9 cellular contexts compared by ENCODE assay signal in genomic region chr2:85851253-85851955, GRCh38. TPM values are rescaled to one million over a fixed set of nuclear protein-coding genes. Genes with fewer than 3 reads are reported as not detected.
DNase-seq lines count a peak whose midpoint lies in the region; ATAC-seq and TF ChIP-seq lines count a peak whose summit lies in the region.
"Had no signal": no experiment of that assay in that cellular context is flagged by ENCODE, and none has a peak within 500 bp of the region (broad histone marks: within the 10 kb centered on the region; RNA-seq: fewer than 3 reads in every experiment).

No MANE protein-coding gene starts in this region.

- peak; percentile 42 to 51 for ATAC-seq in left cardiac atrium
- peak in 1 of 2 donors; percentile 32 for ATAC-seq in stimulated activated naive B cell treated with anti-CD40 and anti-IgM and Interleukin-4, amounts not matched to agents 10 μg/mL and 1 μg/mL and 100 μg/mL, for 72 hours (replicated peaks)
- ATAC-seq in GM18519 (IDR thresholded peaks at IDR 0.05; ENCODE audit: low FRiP score, unreplicated experiment) = no peak

- H3K9me3 Mint-ChIP-seq in HFFc6 = no peaks in the 10 kb centered on the region
- peaks cover 14 to 20% of the 10 kb centered on the region in 2 donors for H3K9me3 Mint-ChIP-seq in stimulated activated naive B cell treated with anti-CD40 and anti-IgM and Interleukin-4, amounts not matched to agents 10 μg/mL and 1 μg/mL and 100 μg/mL, for 72 hours

- H3K27ac Mint-ChIP-seq in HFFc6 = peak overlapping the region; percentile 61
- peak overlapping the region; percentile 99 for H3K27ac Mint-ChIP-seq in stimulated activated naive B cell treated with anti-CD40 and anti-IgM and Interleukin-4, amounts not matched to agents 10 μg/mL and 1 μg/mL and 100 μg/mL, for 72 hours

- peak overlapping the region; percentile 75 for H3K4me3 Mint-ChIP-seq in HFFc6
- peak overlapping the region; percentile 35 to 63 for H3K4me3 Mint-ChIP-seq in stimulated activated naive B cell treated with anti-CD40 and anti-IgM and Interleukin-4, amounts not matched to agents 10 μg/mL and 1 μg/mL and 100 μg/mL, for 72 hours

- H3K4me1 Mint-ChIP-seq in HFFc6 (ENCODE audit: low read depth) = peaks cover 39% of the 10 kb centered on the region
- peaks cover 51 to 63% of the 10 kb centered on the region in 2 donors for H3K4me1 Mint-ChIP-seq in stimulated activated naive B cell treated with anti-CD40 and anti-IgM and Interleukin-4, amounts not matched to agents 10 μg/mL and 1 μg/mL and 100 μg/mL, for 72 hours

- H3K36me3 Mint-ChIP-seq in HFFc6 (ENCODE audit: low read depth) = peaks cover 28% of the 10 kb centered on the region
- peaks cover 65 to 85% of the 10 kb centered on the region in 2 donors for H3K36me3 Mint-ChIP-seq in stimulated activated naive B cell treated with anti-CD40 and anti-IgM and Interleukin-4, amounts not matched to agents 10 μg/mL and 1 μg/mL and 100 μg/mL, for 72 hours

- intact Hi-C loops in left cardiac atrium (cut with DNase I) = no loop called here

- no peak for TF ChIP-seq CTCF in HFFc6 (IDR thresholded peaks at IDR 0.05)

- peak; percentile 71 for DNase-seq in HFFc6
- peak; percentile 48 to 54 for DNase-seq in activated T-cell treated with anti-CD3 and anti-CD28 coated beads, Interleukin-2, amount 50 U/mL, for 48 hours
- peak; percentile 43 for DNase-seq in left cardiac atrium
- no peak for DNase-seq in stimulated activated naive B cell treated with anti-CD40 and anti-IgM and Interleukin-4, amounts not matched to agents 10 μg/mL and 1 μg/mL and 100 μg/mL, for 72 hours
- no peak for DNase-seq in HUDEP-2 (lab: John Stamatoyannopoulos, UW; ENCODE audit: unreplicated experiment in 76 of 76)
- DNase-seq in DMS114 treated with DMSO at 0.1 percent for 48 hours (lab: John Stamatoyannopoulos, UW; ENCODE audit: unreplicated experiment) = no peak
- DNase-seq in OCI-M1 (lab: John Stamatoyannopoulos, UW) = no peak
- DNase-seq: SHP77 treated with DMSO at 0.1 percent for 48 hours had no signal

- H3K27me3 Mint-ChIP-seq in HFFc6 (ENCODE audit: insufficient read depth) = peaks cover 5% of the 10 kb centered on the region
- H3K27me3 Mint-ChIP-seq in stimulated activated naive B cell treated with anti-CD40 and anti-IgM and Interleukin-4, amounts not matched to agents 10 μg/mL and 1 μg/mL and 100 μg/mL, for 72 hours = no peaks in the 10 kb centered on the region

RNA-seq across cellular contexts. Expression of gene ST3GAL5, which starts 37.4 kb away (rescaled TPM):
- 10 to 100 TPM; 12.7 to 17.4 (median 15.2) TPM for total RNA-seq in HFFc6 (2021; fragmentation: NEBNext Ultra II Directional; extraction: Animal tissue kit (Norgen Biotek cat#: 25700))
- 10 to 100 TPM; 10.6 to 12.5 TPM for total RNA-seq in left cardiac atrium

Comparison
In these comparisons a context has a peak if more than half of its experiments do, and no peak if none do; other contexts are left out.
1. DNase-seq: peak in HFFc6 (single experiment), activated T-cell treated with anti-CD3 and anti-CD28 coated beads, Interleukin-2, amount 50 U/mL, for 48 hours (2 of 2) and left cardiac atrium (single experiment); none in stimulated activated naive B cell treated with anti-CD40 and anti-IgM and Interleukin-4, amounts not matched to agents 10 μg/mL and 1 μg/mL and 100 μg/mL, for 72 hours (single experiment), HUDEP-2 (0 of 76), DMS114 treated with DMSO at 0.1 percent for 48 hours (single experiment) and OCI-M1 (single experiment).